ENCODE assay signal across 23 cellular contexts in genomic region chr5:88606626-88607025, GRCh38.
"Had no signal": no experiment of that assay in that cellular context is flagged by ENCODE, and none has a peak within 500 bp of the region (broad histone marks: within the 10 kb centered on the region; RNA-seq: fewer than 3 reads in every experiment).

No MANE protein-coding gene starts in this region.

- H3K27me3 ChIP-seq: esophagus squamous epithelium, gastrocnemius medialis, left lung had no signal

- H3K4me3 ChIP-seq: esophagus squamous epithelium, gastrocnemius medialis, heart right ventricle, left lung, lower lobe of right lung, mucosa of descending colon had no signal

- DNase-seq: cortex of kidney; effector CD8-positive, alpha-beta T cell; effector memory CD8-positive, alpha-beta T cell; endodermal cell; erythroblast; esophagus squamous epithelium; foreskin fibroblast; foreskin melanocyte; gastrocnemius medialis; glutamatergic neuron; head of caudate nucleus; heart right ventricle; hippocampal formation; left cardiac atrium; left lung; left ventricle myocardium superior; lower lobe of right lung; mesenchymal stem cell; mucosa of descending colon; naive B cell; naive thymus-derived CD8-positive, alpha-beta T cell had no signal

- H3K36me3 ChIP-seq: esophagus squamous epithelium, gastrocnemius medialis, heart right ventricle, left lung, lower lobe of right lung had no signal

- H3K4me1 ChIP-seq: esophagus squamous epithelium, gastrocnemius medialis, heart right ventricle, left lung, lower lobe of right lung had no signal

- H3K27ac ChIP-seq: epithelial cell of prostate, esophagus squamous epithelium, gastrocnemius medialis, heart right ventricle, left lung, lower lobe of right lung had no signal

- ATAC-seq: effector memory CD8-positive, alpha-beta T cell; esophagus mucosa; gastrocnemius medialis; heart right ventricle; left cardiac atrium; left lung; left ventricle myocardium superior; lower lobe of right lung; mucosa of descending colon; naive thymus-derived CD8-positive, alpha-beta T cell had no signal

- H3K9me3 ChIP-seq: gastrocnemius medialis, left lung, mucosa of descending colon had no signal
